Comparison of ENCODE assay signal across 9 cellular contexts in the genomic region with DNA sequence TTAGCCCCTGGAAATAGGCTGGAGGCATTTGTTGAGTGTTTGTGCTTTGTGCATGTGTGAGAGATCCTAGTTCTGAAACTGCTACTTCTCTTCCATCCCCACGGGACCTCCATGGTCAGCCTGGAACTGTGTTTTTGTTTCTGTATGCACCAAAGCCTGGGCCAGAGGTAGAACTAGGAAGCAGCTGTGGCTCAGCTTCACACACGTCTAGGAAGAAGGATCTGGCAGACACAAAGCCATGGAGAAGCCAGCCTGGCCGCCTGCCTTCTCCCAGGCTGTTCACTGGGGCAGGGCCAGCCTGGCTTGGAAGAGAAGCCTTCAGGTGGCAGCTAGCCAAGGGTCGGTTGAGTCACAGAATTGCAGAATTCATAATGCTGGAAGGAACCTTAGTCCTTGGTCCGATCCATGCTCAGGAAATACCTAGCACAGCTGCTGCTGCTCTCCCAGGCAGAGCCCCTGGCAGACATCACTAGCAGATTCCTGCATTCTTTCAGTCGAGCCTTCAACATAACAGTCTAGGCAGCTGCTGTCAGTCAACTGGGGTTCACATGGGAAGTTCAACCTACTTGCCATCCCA. TPM values are rescaled to one million over a fixed set of nuclear protein-coding genes. Genes with fewer than 3 reads are reported as not detected.
DNase-seq lines count a peak whose midpoint lies in the region; ATAC-seq and TF ChIP-seq lines count a peak whose summit lies in the region.
"Had no signal": no experiment of that assay in that cellular context is flagged by ENCODE, and none has a peak within 500 bp of the region (broad histone marks: within the 10 kb centered on the region; RNA-seq: fewer than 3 reads in every experiment).

No MANE protein-coding gene starts in this region.

- H3K27ac Mint-ChIP-seq in natural killer cell = peak overlapping the region; percentile 79 to 88
- no peak overlapping the region for H3K27ac Mint-ChIP-seq in activated T-helper 2 cell treated with anti-CD3 and anti-CD28 coated beads, Interferon-gamma antibody, Interleukin-2, Interleukin-4, amounts not matched to agents 10 μg/mL and 5 μg/mL and 100 μg/mL, durations not matched to agents 14 hours and 24 hours and 36 hours

- no peaks in the 10 kb centered on the region for H3K9me3 Mint-ChIP-seq in natural killer cell
- no peaks in the 10 kb centered on the region for H3K9me3 Mint-ChIP-seq in activated T-helper 2 cell treated with anti-CD3 and anti-CD28 coated beads, Interferon-gamma antibody, Interleukin-2, Interleukin-4, amounts not matched to agents 10 μg/mL and 5 μg/mL and 100 μg/mL, durations not matched to agents 14 hours and 24 hours and 36 hours

- no peaks in the 10 kb centered on the region for H3K36me3 ChIP-seq in esophagus squamous epithelium

- H3K4me3 Mint-ChIP-seq in natural killer cell = peak overlapping the region; percentile 55
- no peak overlapping the region for H3K4me3 Mint-ChIP-seq in activated T-helper 2 cell treated with anti-CD3 and anti-CD28 coated beads, Interferon-gamma antibody, Interleukin-2, Interleukin-4, amounts not matched to agents 10 μg/mL and 5 μg/mL and 100 μg/mL, durations not matched to agents 14 hours and 24 hours and 36 hours (ENCODE audit: low read depth)
- H3K4me3 Mint-ChIP-seq: neural crest cell had no signal

- no peaks in the 10 kb centered on the region for H3K27me3 ChIP-seq in esophagus squamous epithelium

- 13 to 16% methylated on average over 3 to 4 of the region's 6 CpGs for WGBS in esophagus squamous epithelium, 2 donors

- H3K27me3 Mint-ChIP-seq in natural killer cell (ENCODE audit: low read depth in 2 of 2) = no peaks in the 10 kb centered on the region
- H3K27me3 Mint-ChIP-seq in activated T-helper 2 cell treated with anti-CD3 and anti-CD28 coated beads, Interferon-gamma antibody, Interleukin-2, Interleukin-4, amounts not matched to agents 10 μg/mL and 5 μg/mL and 100 μg/mL, durations not matched to agents 14 hours and 24 hours and 36 hours (ENCODE audit: low read depth) = peaks cover 33% of the 10 kb centered on the region

- intact Hi-C loops in esophagus squamous epithelium (cut with DNase I) = no loop called here
- intact Hi-C loops in natural killer cell (cut with micrococcal nuclease) = no loop called here
- intact Hi-C loops in activated T-helper 2 cell treated with anti-CD3 and anti-CD28 coated beads, Interferon-gamma antibody, Interleukin-2, Interleukin-4, amounts not matched to agents 10 μg/mL and 5 μg/mL and 100 μg/mL, durations not matched to agents 14 hours and 24 hours and 36 hours (cut with micrococcal nuclease) = no loop called here

- ATAC-seq in natural killer cell = no peak
- ATAC-seq in HG03095 (IDR thresholded peaks at IDR 0.05; ENCODE audit: unreplicated experiment) = no peak

- peak overlapping the region; percentile 62 to 92 (median 76) for H3K27ac ChIP-seq in esophagus squamous epithelium

- H3K4me3 ChIP-seq in esophagus squamous epithelium = no peak overlapping the region

- no peak for TF ChIP-seq CTCF in esophagus squamous epithelium (IDR thresholded peaks at IDR 0.05)
- TF ChIP-seq CTCF in natural killer cell (IDR thresholded peaks at IDR 0.05) = no peak

- no peaks in the 10 kb centered on the region for H3K9me3 ChIP-seq in esophagus squamous epithelium

- TF ChIP-seq POLR2A in esophagus squamous epithelium (IDR thresholded peaks at IDR 0.05) = no peak

- peaks cover 0 to 45% (median 19%) of the 10 kb centered on the region in 3 donors for H3K4me1 ChIP-seq in esophagus squamous epithelium

- no peaks in the 10 kb centered on the region for H3K36me3 Mint-ChIP-seq in natural killer cell
- H3K36me3 Mint-ChIP-seq in activated T-helper 2 cell treated with anti-CD3 and anti-CD28 coated beads, Interferon-gamma antibody, Interleukin-2, Interleukin-4, amounts not matched to agents 10 μg/mL and 5 μg/mL and 100 μg/mL, durations not matched to agents 14 hours and 24 hours and 36 hours (ENCODE audit: low read depth) = no peaks in the 10 kb centered on the region

- DNase-seq in GM04504 (ENCODE audit: low read depth) (peak; percentile 99), RKO (ENCODE audit: low spot score) (peak; percentile 78), esophagus squamous epithelium (lab: John Stamatoyannopoulos, UW) (peak; percentile 23), natural killer cell (no peak), HT-29 (ENCODE audit: low spot score) (no peak), retina (no peak)
- DNase-seq in activated T-helper 2 cell treated with anti-CD3 and anti-CD28 coated beads, Interferon-gamma antibody, Interleukin-2, Interleukin-4, amounts not matched to agents 10 μg/mL and 5 μg/mL and 100 μg/mL, durations not matched to agents 14 hours and 24 hours and 36 hours (ENCODE audit: low spot score) = no peak

- peaks cover 64 to 81% of the 10 kb centered on the region in 2 donors for H3K4me1 Mint-ChIP-seq in natural killer cell
- H3K4me1 Mint-ChIP-seq in activated T-helper 2 cell treated with anti-CD3 and anti-CD28 coated beads, Interferon-gamma antibody, Interleukin-2, Interleukin-4, amounts not matched to agents 10 μg/mL and 5 μg/mL and 100 μg/mL, durations not matched to agents 14 hours and 24 hours and 36 hours (ENCODE audit: low read depth) = peaks cover 8% of the 10 kb centered on the region

RNA-seq across cellular contexts. Expression of a gene that starts 27.0 kb away (rescaled TPM):
- total RNA-seq in esophagus squamous epithelium (1 to 10 TPM; 1.9 to 9.7 (median 4.4) TPM), natural killer cell (100 to 1,000 TPM; 248 to 289 (median 282) TPM)
- total RNA-seq in HT-29 (2014; rRNA removed; shearing (Covaris generic)) = not detected in 2 replicates
- 21.1 and 22.1 TPM in 2 replicates for total RNA-seq in activated T-helper 2 cell treated with anti-CD3 and anti-CD28 coated beads, Interferon-gamma antibody, Interleukin-2, Interleukin-4, amounts not matched to agents 10 μg/mL and 5 μg/mL and 100 μg/mL, durations not matched to agents 14 hours and 24 hours and 36 hours

Comparison
In these comparisons a context has a peak if more than half of its experiments do, and no peak if none do; other contexts are left out.
1. DNase-seq: peak in GM04504 (single experiment), RKO (single experiment) and esophagus squamous epithelium (single experiment); none in natural killer cell (single experiment), HT-29 (single experiment), activated T-helper 2 cell treated with anti-CD3 and anti-CD28 coated beads, Interferon-gamma antibody, Interleukin-2, Interleukin-4, amounts not matched to agents 10 μg/mL and 5 μg/mL and 100 μg/mL, durations not matched to agents 14 hours and 24 hours and 36 hours (single experiment) and retina (single experiment).
2. RNA of a gene that starts 27.0 kb away (total RNA-seq): 248 to 289 TPM in natural killer cell; 21.1 to 22.1 TPM in activated T-helper 2 cell treated with anti-CD3 and anti-CD28 coated beads, Interferon-gamma antibody, Interleukin-2, Interleukin-4, amounts not matched to agents 10 μg/mL and 5 μg/mL and 100 μg/mL, durations not matched to agents 14 hours and 24 hours and 36 hours, 1.9 to 9.7 TPM in esophagus squamous epithelium and not detected in HT-29; every median in the first group is over 10 times any median in the second.